Comparison of ENCODE assay signal across 21 cellular contexts in the genomic region with DNA sequence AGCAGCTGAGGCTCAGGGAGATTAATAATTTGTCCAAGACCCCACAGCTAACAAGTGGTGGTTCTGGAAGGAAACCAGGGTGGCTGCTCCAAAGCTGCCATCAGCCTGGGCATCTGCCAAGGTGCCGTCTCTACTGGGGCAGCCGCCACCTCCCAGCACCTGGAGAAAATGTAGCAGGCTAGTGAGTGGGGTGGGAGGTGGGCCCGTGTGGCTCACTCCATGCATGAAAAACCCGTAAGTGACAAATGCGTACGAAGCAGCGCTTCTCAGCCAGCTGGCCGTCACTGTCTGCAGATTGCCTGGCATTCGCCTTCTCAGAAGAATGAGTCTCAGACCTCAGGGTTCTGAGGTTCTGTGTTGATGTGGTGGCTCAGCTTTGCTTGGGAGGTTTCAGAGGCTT.
"Had no signal": no experiment of that assay in that cellular context is flagged by ENCODE, and none has a peak within 500 bp of the region (broad histone marks: within the 10 kb centered on the region; RNA-seq: fewer than 3 reads in every experiment).

No MANE protein-coding gene starts in this region.

- ATAC-seq: Panc1, PC-3 had no signal

- H3K4me2 ChIP-seq: SK-N-SH had no signal

- H3K9ac ChIP-seq: SK-N-SH had no signal

- DNase-seq: KBM-7; MV-4-11; NCI-H1048; NCI-H1105; NCI-H1417; NCI-H1436 treated with DMSO at 0.1 percent for 48 hours; NCI-H1694; NCI-H187 treated with DMSO at 0.1 percent for 48 hours; NCI-H2029 treated with DMSO at 0.1 percent for 48 hours; NCI-H2171 treated with DMSO at 0.1 percent for 48 hours; NCI-H345; NCI-H446 treated with DMSO at 0.1 percent for 48 hours; NCI-H510A treated with DMSO at 0.1 percent for 48 hours; NCI-H526; NK-92 treated with Interleukin-12 subunit alpha and Interleukin-12 subunit beta, amount 100 ng/mL, for 24 hours; PC-3; SHP77; SK-N-SH; SW 1271 had no signal

- H3K27ac ChIP-seq: RWPE1 had no signal

- H3K9me3 ChIP-seq: SK-N-SH had no signal
